ENCODE assay signal across 20 cellular contexts in genomic region chr5:135262364-135262763, GRCh38.
"Had no signal": no experiment of that assay in that cellular context is flagged by ENCODE, and none has a peak within 500 bp of the region (broad histone marks: within the 10 kb centered on the region; RNA-seq: fewer than 3 reads in every experiment).

No MANE protein-coding gene starts in this region.

- H3K4me1 Mint-ChIP-seq: naive B cell had no signal

- DNase-seq: effector memory CD4-positive, alpha-beta T cell; gastrocnemius medialis; heart right ventricle; hypothalamus; kidney glomerular epithelial cell; mesendoderm; naive B cell; occipital lobe; pancreas; retina; stimulated activated CD4-positive, alpha-beta T cell treated with anti-CD3 and anti-CD28 coated beads, Interleukin-12 subunit alpha, Interleukin-12 subunit beta, amount 100 ng/mL, for 4 hours; stimulated activated naive CD4-positive, alpha-beta T cell treated with Interleukin-2 at 50 U/mL for 16 hours; thyroid gland had no signal

- H3K9me3 ChIP-seq: gastrocnemius medialis, pancreas, prostate gland, suprapubic skin, thyroid gland had no signal

- H3K36me3 Mint-ChIP-seq: naive B cell had no signal

- H3K4me1 ChIP-seq: heart right ventricle, pancreas, prostate gland, suprapubic skin, thyroid gland had no signal

- FAIRE-seq: endometrium, islet of Langerhans, pancreas had no signal

- ATAC-seq: heart right ventricle, pancreas, sciatic nerve had no signal

- H3K27me3 ChIP-seq: gastrocnemius medialis, heart right ventricle, pancreas, suprapubic skin, thyroid gland had no signal

- H3K4me3 ChIP-seq: gastrocnemius medialis, heart right ventricle, pancreas, prostate gland, skin epidermis, suprapubic skin, thyroid gland had no signal

- H3K27ac Mint-ChIP-seq: naive B cell, nephron had no signal

- H3K4me3 Mint-ChIP-seq: naive B cell, nephron had no signal

- H3K27ac ChIP-seq: heart right ventricle, pancreas, prostate gland, skin epidermis, suprapubic skin, thyroid gland had no signal

- H3K36me3 ChIP-seq: gastrocnemius medialis, heart right ventricle, pancreas, prostate gland, suprapubic skin, thyroid gland had no signal
